In the genomic region with DNA sequence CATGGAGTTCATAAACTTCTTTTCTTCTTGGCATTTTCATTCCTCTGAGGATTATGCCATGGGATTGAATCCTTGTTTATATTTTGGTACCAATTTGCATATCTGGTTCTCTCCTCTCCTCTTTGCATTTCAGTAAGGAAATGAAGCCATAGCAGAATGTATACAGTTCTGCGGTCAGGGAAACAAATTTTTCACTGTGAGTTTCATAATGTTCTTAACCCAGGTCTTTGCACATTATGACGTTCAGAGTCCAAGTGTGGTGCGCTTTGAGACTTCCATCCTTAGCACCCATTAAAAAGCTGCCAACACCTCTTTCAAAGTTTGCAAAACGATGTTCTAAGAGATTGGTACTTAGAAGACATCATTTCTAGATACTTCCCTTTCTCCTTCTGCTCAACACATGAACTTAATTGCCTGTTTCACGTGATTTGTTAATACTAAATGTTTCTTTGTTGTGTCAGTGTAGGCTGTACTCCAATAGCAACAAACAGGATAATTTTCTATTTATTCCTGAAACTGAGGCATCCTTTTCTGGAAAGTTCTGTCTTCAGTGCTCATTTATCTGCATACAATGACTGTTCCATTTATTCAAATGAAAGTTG, we compare ENCODE assay signal across 23 cellular contexts.
"Had no signal": no experiment of that assay in that cellular context is flagged by ENCODE, and none has a peak within 500 bp of the region (broad histone marks: within the 10 kb centered on the region; RNA-seq: fewer than 3 reads in every experiment).

No MANE protein-coding gene starts in this region.

- H3K27ac ChIP-seq: colonic mucosa, esophagus squamous epithelium, lower lobe of right lung, parathyroid adenoma, right lobe of liver, stomach, thyroid gland had no signal

- ATAC-seq: left ventricle myocardium superior; lower lobe of right lung; natural killer cell; right lobe of liver; stimulated activated effector memory CD8-positive, alpha-beta T cell treated with anti-CD3 and anti-CD28 coated beads, Interleukin-12 subunit alpha, Interleukin-12 subunit beta, amount 100 ng/mL, for 72 hours had no signal

- H3K36me3 Mint-ChIP-seq: natural killer cell; stimulated activated effector memory CD8-positive, alpha-beta T cell treated with anti-CD3 and anti-CD28 coated beads, Interleukin-12 subunit alpha, Interleukin-12 subunit beta, amount 100 ng/mL, for 72 hours; type B pancreatic cell had no signal

- H3K9me3 Mint-ChIP-seq: dendritic cell treated with granulocyte-macrophage colony-stimulating factor and Interleukin-4, amounts not matched to agents 40 ng/mL and 50 ng/mL, for 4 days; natural killer cell; neural crest cell; stimulated activated effector memory CD8-positive, alpha-beta T cell treated with anti-CD3 and anti-CD28 coated beads, Interleukin-12 subunit alpha, Interleukin-12 subunit beta, amount 100 ng/mL, for 72 hours; type B pancreatic cell had no signal

- H3K4me3 ChIP-seq: colonic mucosa, esophagus squamous epithelium, lower lobe of right lung, right lobe of liver, smooth muscle cell, stomach, thyroid gland had no signal

- H3K9me3 ChIP-seq: colonic mucosa, esophagus squamous epithelium, lower lobe of right lung, right lobe of liver, stomach, thyroid gland had no signal

- H3K4me3 Mint-ChIP-seq: dendritic cell treated with granulocyte-macrophage colony-stimulating factor and Interleukin-4, amounts not matched to agents 40 ng/mL and 50 ng/mL, for 4 days; natural killer cell; neural crest cell; stimulated activated effector memory CD8-positive, alpha-beta T cell treated with anti-CD3 and anti-CD28 coated beads, Interleukin-12 subunit alpha, Interleukin-12 subunit beta, amount 100 ng/mL, for 72 hours; type B pancreatic cell had no signal

- H3K36me3 ChIP-seq: colonic mucosa, esophagus squamous epithelium, lower lobe of right lung, right lobe of liver, stomach, thyroid gland had no signal

- H3K27ac Mint-ChIP-seq: dendritic cell treated with granulocyte-macrophage colony-stimulating factor and Interleukin-4, amounts not matched to agents 40 ng/mL and 50 ng/mL, for 4 days; natural killer cell; progenitor cell of endocrine pancreas; stimulated activated effector memory CD8-positive, alpha-beta T cell treated with anti-CD3 and anti-CD28 coated beads, Interleukin-12 subunit alpha, Interleukin-12 subunit beta, amount 100 ng/mL, for 72 hours; type B pancreatic cell had no signal

- DNase-seq: central memory CD4-positive, alpha-beta T cell; colonic mucosa; effector memory CD4-positive, alpha-beta T cell; erythroblast; esophagus squamous epithelium; foreskin melanocyte; glutamatergic neuron; left ventricle myocardium superior; lower lobe of right lung; natural killer cell; right lobe of liver; stimulated activated CD4-positive, alpha-beta T cell treated with anti-CD3 and anti-CD28 coated beads, Interleukin-2, amount 100 ng/mL, for 24 hours; stimulated activated CD4-positive, alpha-beta T cell treated with anti-CD3 and anti-CD28 coated beads, Interleukin-4, amount 100 ng/mL, for 24 hours; stimulated activated naive CD4-positive, alpha-beta T cell treated with Interleukin-2 at 50 U/mL for 16 hours; stomach; thyroid gland had no signal

- H3K4me1 ChIP-seq: colonic mucosa, esophagus squamous epithelium, lower lobe of right lung, parathyroid adenoma, right lobe of liver, stomach, thyroid gland had no signal

- H3K4me1 Mint-ChIP-seq: natural killer cell; neural crest cell; stimulated activated effector memory CD8-positive, alpha-beta T cell treated with anti-CD3 and anti-CD28 coated beads, Interleukin-12 subunit alpha, Interleukin-12 subunit beta, amount 100 ng/mL, for 72 hours had no signal

- H3K27me3 ChIP-seq: colonic mucosa, esophagus squamous epithelium, right lobe of liver, stomach, thyroid gland had no signal

- H3K27me3 Mint-ChIP-seq: dendritic cell treated with granulocyte-macrophage colony-stimulating factor and Interleukin-4, amounts not matched to agents 40 ng/mL and 50 ng/mL, for 4 days; type B pancreatic cell had no signal
